In genomic region chr12:50219544-50219943, GRCh38 we compare ENCODE assay signal across 11 cellular contexts. TPM values are rescaled to one million over a fixed set of nuclear protein-coding genes. Genes with fewer than 3 reads are reported as not detected.
A peak's percentile ranks its signal among the peaks of the same experiment; 100 is the strongest.
DNase-seq lines count a peak whose midpoint lies in the region; ATAC-seq, FAIRE-seq and TF ChIP-seq lines count a peak whose summit lies in the region.
"Had no signal": no experiment of that assay in that cellular context is flagged by ENCODE, and none has a peak within 500 bp of the region (broad histone marks: within the 10 kb centered on the region; RNA-seq: fewer than 3 reads in every experiment).

No MANE protein-coding gene starts in this region.

- H3K4me2 ChIP-seq in keratinocyte (ENCODE audit: control insufficient read depth, extremely low read depth, insufficient read depth, low read depth, low read length): peak overlapping the region; percentile 71

- intact Hi-C loops in left ventricle myocardium inferior (cut with micrococcal nuclease) (no loop called here), left cardiac atrium (cut with DNase I) (no loop called here), head of caudate nucleus (cut with DNase I) (no loop called here)

- peak overlapping the region; percentile 21 for H3K27ac Mint-ChIP-seq in activated CD8-positive, alpha-beta T cell treated with anti-CD3 and anti-CD28 coated beads, Interleukin-2, amount 10 ng/mL, durations not matched to agents 7 days and 5 days
- no peak overlapping the region for H3K27ac Mint-ChIP-seq in type B pancreatic cell
- H3K27ac Mint-ChIP-seq: activated naive CD4-positive, alpha-beta T cell treated with anti-CD3 and anti-CD28 coated beads, Interleukin-2, amount 50 U/mL, for 24 hours had no signal

- H3K4me3 Mint-ChIP-seq in activated CD8-positive, alpha-beta T cell treated with anti-CD3 and anti-CD28 coated beads, Interleukin-2, amount 10 ng/mL, durations not matched to agents 7 days and 5 days: no peak overlapping the region
- H3K4me3 Mint-ChIP-seq in type B pancreatic cell: peak overlapping the region; percentile 63

- H3K9me3 Mint-ChIP-seq in activated CD8-positive, alpha-beta T cell treated with anti-CD3 and anti-CD28 coated beads, Interleukin-2, amount 10 ng/mL, durations not matched to agents 7 days and 5 days (ENCODE audit: insufficient read depth): no peaks in the 10 kb centered on the region
- H3K9me3 Mint-ChIP-seq in type B pancreatic cell: peaks cover 4% of the 10 kb centered on the region
- H3K9me3 Mint-ChIP-seq: activated naive CD4-positive, alpha-beta T cell treated with anti-CD3 and anti-CD28 coated beads, Interleukin-2, amount 50 U/mL, for 24 hours had no signal

- FAIRE-seq in keratinocyte (lab: Jason Lieb, UNC): no peak

- peaks cover 4% of the 10 kb centered on the region for H4K20me1 ChIP-seq in keratinocyte (ENCODE audit: control insufficient read depth, extremely low read depth, insufficient read depth, low read length)

- H3K27me3 ChIP-seq in left ventricle myocardium inferior (ENCODE audit: low read depth): no peaks in the 10 kb centered on the region
- H3K27me3 ChIP-seq in keratinocyte (ENCODE audit: control insufficient read depth, extremely low read depth, insufficient read depth, low read length): no peaks in the 10 kb centered on the region

- H3K36me3 Mint-ChIP-seq in activated CD8-positive, alpha-beta T cell treated with anti-CD3 and anti-CD28 coated beads, Interleukin-2, amount 10 ng/mL, durations not matched to agents 7 days and 5 days (ENCODE audit: low read depth): peaks cover 7% of the 10 kb centered on the region
- peaks cover 11% of the 10 kb centered on the region for H3K36me3 Mint-ChIP-seq in type B pancreatic cell

- peaks cover 71% of the 10 kb centered on the region for H3K79me2 ChIP-seq in keratinocyte (ENCODE audit: control insufficient read depth, insufficient read depth, low read length)

- dilution Hi-C loops in keratinocyte (cut with MboI; ENCODE audit: extremely low pct_ligation_motif_present, low sequenced_read_pairs): no loop called here

- peak overlapping the region; percentile 64 for H3K4me3 ChIP-seq in left ventricle myocardium inferior
- H3K4me3 ChIP-seq in keratinocyte (ENCODE audit: control insufficient read depth in 2 of 3, extremely low read depth in 1 of 3, insufficient read depth in 2 of 3, low read depth in 1 of 3, low read length in 3 of 3): peak overlapping the region; percentile 78 to 100 (median 97)

- H3K4me1 Mint-ChIP-seq in activated CD8-positive, alpha-beta T cell treated with anti-CD3 and anti-CD28 coated beads, Interleukin-2, amount 10 ng/mL, durations not matched to agents 7 days and 5 days (ENCODE audit: low read depth): peaks cover 29% of the 10 kb centered on the region
- peaks cover 18% of the 10 kb centered on the region for H3K4me1 Mint-ChIP-seq in type B pancreatic cell (ENCODE audit: unreplicated experiment)

- DNase-seq in left ventricle myocardium inferior: no peak
- no peak for DNase-seq in left cardiac atrium
- DNase-seq in activated CD8-positive, alpha-beta T cell treated with anti-CD3 and anti-CD28 coated beads, Interleukin-2, amount 10 ng/mL, durations not matched to agents 7 days and 5 days: no peak
- DNase-seq in keratinocyte (ENCODE audit: low read depth, low spot score): no peak
- DNase-seq in type B pancreatic cell (ENCODE audit: extremely low spot score, unreplicated experiment): no peak
- DNase-seq in head of caudate nucleus: no peak
- DNase-seq in left lobe of liver (ENCODE audit: low spot score): no peak
- DNase-seq: activated CD4-positive, CD25-positive, alpha-beta regulatory T cell treated with anti-CD3 and anti-CD28 coated beads, Interleukin-2, amount 50 U/mL, for 72 hours; erythroblast had no signal

- CTCF ChIA-PET in activated CD8-positive, alpha-beta T cell treated with anti-CD3 and anti-CD28 coated beads, Interleukin-2, amount 10 ng/mL, durations not matched to agents 7 days and 5 days (lab: Charles Lee): no interaction called here

- peak overlapping the region; percentile 100 for H3K9ac ChIP-seq in keratinocyte (ENCODE audit: control insufficient read depth, extremely low read depth, insufficient read depth, low read length)

- H3K9me1 ChIP-seq in keratinocyte (ENCODE audit: control insufficient read depth, extremely low read depth, insufficient read depth, low read length): no peaks in the 10 kb centered on the region

- ATAC-seq in left cardiac atrium (no peak), GM18517 (IDR thresholded peaks at IDR 0.05; ENCODE audit: unreplicated experiment) (no peak), left lobe of liver (no peak)
- no peak for ATAC-seq in activated CD8-positive, alpha-beta T cell treated with anti-CD3 and anti-CD28 coated beads, Interleukin-2, amount 10 ng/mL, durations not matched to agents 7 days and 5 days

- TF ChIP-seq CTCF in left ventricle myocardium inferior (IDR thresholded peaks at IDR 0.05; ENCODE audit: borderline replicate concordance) (no peak), keratinocyte (optimal IDR thresholded peaks at IDR 0.05 in 1 of 3, IDR thresholded peaks at IDR 0.05 in 1 of 3, conservative IDR thresholded peaks at IDR 0.05 in 1 of 3; ENCODE audit: extremely low read depth in 1 of 3, insufficient read depth in 2 of 3, low read length in 3 of 3) (no peak), type B pancreatic cell (conservative IDR thresholded peaks at IDR 0.05) (no peak)

- H3K36me3 ChIP-seq in left ventricle myocardium inferior (peaks cover 9% of the 10 kb centered on the region), keratinocyte (ENCODE audit: control insufficient read depth in 2 of 2, extremely low read depth in 1 of 2, insufficient read depth in 2 of 2, low read length in 2 of 2) (peaks cover 7 to 8% of the 10 kb centered on the region in 2 experiments)

- H3K4me1 ChIP-seq in left ventricle myocardium inferior (peaks cover 40% of the 10 kb centered on the region), keratinocyte (ENCODE audit: control insufficient read depth, extremely low read depth, insufficient read depth, low read length) (peaks cover 48% of the 10 kb centered on the region)

- H3K27me3 Mint-ChIP-seq in activated CD8-positive, alpha-beta T cell treated with anti-CD3 and anti-CD28 coated beads, Interleukin-2, amount 10 ng/mL, durations not matched to agents 7 days and 5 days (ENCODE audit: low read depth): no peaks in the 10 kb centered on the region
- H3K27me3 Mint-ChIP-seq in type B pancreatic cell: no peaks in the 10 kb centered on the region
- H3K27me3 Mint-ChIP-seq: activated naive CD4-positive, alpha-beta T cell treated with anti-CD3 and anti-CD28 coated beads, Interleukin-2, amount 50 U/mL, for 24 hours had no signal

- H3K9me3 ChIP-seq in left ventricle myocardium inferior (replicated peaks): no peaks in the 10 kb centered on the region
- no peaks in the 10 kb centered on the region for H3K9me3 ChIP-seq in keratinocyte (ENCODE audit: control insufficient read depth, low read depth, low read length)

- H2AFZ ChIP-seq in keratinocyte (ENCODE audit: control insufficient read depth, low read length): no peak overlapping the region

- POLR2A ChIA-PET in activated CD8-positive, alpha-beta T cell treated with anti-CD3 and anti-CD28 coated beads, Interleukin-2, amount 10 ng/mL, durations not matched to agents 7 days and 5 days (lab: Charles Lee): interaction anchor here (1.1 kb wide), 1 partner anchor 107 kb away, joined by 3 read pairs; no protein-coding TSS in a partner anchor

- H3K27ac ChIP-seq in left ventricle myocardium inferior (replicated peaks): peak overlapping the region; percentile 88
- peak overlapping the region; percentile 99 for H3K27ac ChIP-seq in keratinocyte (ENCODE audit: control insufficient read depth, insufficient read depth, low read length)

RNA-seq across cellular contexts. Expression of gene CERS5, which starts 52.4 kb away (rescaled TPM):
- total RNA-seq in left ventricle myocardium inferior: 7.6 TPM
- 10 to 100 TPM; 15.6 to 22.8 TPM for total RNA-seq in left cardiac atrium
- total RNA-seq in activated CD8-positive, alpha-beta T cell treated with anti-CD3 and anti-CD28 coated beads, Interleukin-2, amount 10 ng/mL, durations not matched to agents 7 days and 5 days: 10 to 100 TPM; 38.7 to 40.6 TPM
- 50.6 to 72.3 TPM (median 61.4 TPM) in 3 replicates for polyA plus RNA-seq in keratinocyte
- 16.5 TPM for polyA plus RNA-seq in keratinocyte (2011; ENCODE audit: low read depth)
- 34.2 and 52.2 TPM in 2 replicates for polyA plus RNA-seq in keratinocyte (2011; cell fraction: cytosol; rRNA removed)
- polyA plus RNA-seq in keratinocyte (2011; cell fraction: nucleus; rRNA removed): 134 and 136 TPM in 2 replicates
- 22.1 and 30.6 TPM in 2 replicates for polyA plus RNA-seq in keratinocyte (2012; ENCODE audit: low replicate concordance)
- 34.1 to 97.0 TPM (median 89.8 TPM) in 3 replicates for polyA minus RNA-seq in keratinocyte
- polyA minus RNA-seq in keratinocyte (2011; cell fraction: cytosol; rRNA and poly(A)+ RNA removed): 36.1 TPM
- 43.4 and 81.5 TPM in 2 replicates for polyA minus RNA-seq in keratinocyte (2011; cell fraction: nucleus; rRNA and poly(A)+ RNA removed)
- 32.5 and 59.7 TPM in 2 replicates for total RNA-seq in type B pancreatic cell (ENCODE audit: low replicate concordance)
- 6.5 TPM for total RNA-seq in left lobe of liver
